ENCODE assay signal across 1 cellular context in the genomic region with DNA sequence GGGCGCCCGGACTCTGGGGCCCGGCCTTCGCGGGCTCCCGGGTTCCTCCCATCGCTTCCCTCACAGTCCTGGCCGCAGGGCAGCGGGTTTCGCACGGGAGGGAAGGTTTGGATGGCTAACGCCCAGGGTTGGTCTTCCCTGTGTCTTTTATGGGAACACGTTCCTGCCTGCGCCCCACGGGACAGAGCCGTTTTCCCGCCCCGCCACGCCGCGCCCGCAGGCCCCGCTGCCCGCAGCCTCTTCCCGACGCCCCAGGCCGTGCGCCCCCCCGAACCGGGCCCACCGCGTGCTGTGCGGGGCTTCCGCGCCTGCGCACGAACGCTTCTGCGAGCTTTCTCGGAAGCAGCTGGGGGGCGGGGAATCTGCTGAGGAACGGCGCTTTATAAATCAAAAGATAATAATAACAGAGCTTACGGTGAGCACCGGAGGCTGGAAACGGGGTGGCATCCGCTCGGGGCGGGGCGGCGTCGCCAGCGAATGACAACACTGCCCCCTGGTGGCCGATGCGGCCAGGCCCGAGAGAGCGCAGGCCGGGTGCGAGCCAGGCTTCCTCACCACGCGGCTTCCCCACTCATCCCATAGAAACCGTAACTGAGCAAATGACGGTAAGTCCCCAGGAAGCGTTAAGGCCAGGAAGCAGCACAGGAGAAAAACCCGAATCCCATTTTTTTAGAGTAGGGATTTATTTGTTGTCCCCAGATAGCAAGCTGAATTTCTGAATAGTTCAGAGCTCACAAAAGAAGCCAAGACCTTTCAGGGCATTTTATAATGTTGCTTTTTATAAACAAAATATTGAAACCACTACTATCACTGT.
TF ChIP-seq lines count a peak whose summit lies in the region.

No MANE protein-coding gene starts in this region.

TF ChIP-seq in SK-N-SH treated with all-trans-retinoic acid at 6 μM for 48 hours, 23 proteins besides CTCF, POLR2A, EP300 and RAD21 (continued from another document):
- no peak for TF ChIP-seq ZNF8 (CRISPR knock-in tag; IDR thresholded peaks at IDR 0.05)
- no peak for TF ChIP-seq ZNF70 (CRISPR knock-in tag; IDR thresholded peaks at IDR 0.05)
- TF ChIP-seq ARNTL (CRISPR knock-in tag; IDR thresholded peaks at IDR 0.05; ENCODE audit: borderline replicate concordance, low read depth), result no peak
